ENCODE assay signal across 15 cellular contexts in the genomic region with DNA sequence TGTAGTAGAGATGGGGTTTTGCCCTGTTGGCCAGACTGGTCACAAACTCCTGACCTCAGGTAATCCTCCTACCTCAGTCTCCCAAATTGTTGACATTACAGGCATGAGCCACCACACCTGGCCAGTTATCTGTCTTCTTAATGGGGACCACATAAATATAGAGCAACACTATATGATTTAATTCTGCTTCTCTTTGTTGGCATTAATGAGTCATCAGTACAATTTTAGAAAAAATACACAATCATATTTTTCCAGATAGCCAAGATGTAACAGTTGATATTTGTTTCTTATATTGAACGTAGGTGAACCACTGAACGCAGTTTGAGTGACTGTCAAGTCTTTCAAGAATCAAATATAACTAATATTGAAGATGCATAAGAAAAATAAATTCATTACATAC. TPM values are rescaled to one million over a fixed set of nuclear protein-coding genes. Genes with fewer than 3 reads are reported as not detected.
DNase-seq lines count a peak whose midpoint lies in the region; ATAC-seq, FAIRE-seq and TF ChIP-seq lines count a peak whose summit lies in the region.
"Had no signal": no experiment of that assay in that cellular context is flagged by ENCODE, and none has a peak within 500 bp of the region (broad histone marks: within the 10 kb centered on the region; RNA-seq: fewer than 3 reads in every experiment).

No MANE protein-coding gene starts in this region.

- peaks cover 15% of the 10 kb centered on the region for H4K20me1 ChIP-seq in endothelial cell of umbilical vein (replicated peaks; ENCODE audit: control insufficient read depth, extremely low read depth, insufficient read depth, low read length)

- POLR2A ChIA-PET in endothelial cell of umbilical vein (lab: Charles Lee): no interaction called here

- no peak overlapping the region for H3K9ac ChIP-seq in endothelial cell of umbilical vein (replicated peaks; ENCODE audit: extremely low read depth, insufficient read depth, low read length)
- H3K9ac ChIP-seq: BLaER1 had no signal

- intact Hi-C loops in endothelial cell of umbilical vein (cut with micrococcal nuclease): no loop called here

- no peak for ATAC-seq in T-helper 17 cell
- no peak for ATAC-seq in stimulated activated naive B cell treated with anti-CD40 and anti-IgM and Interleukin-4, amounts not matched to agents 10 μg/mL and 1 μg/mL and 100 μg/mL, for 72 hours (replicated peaks)
- no peak for ATAC-seq in stimulated activated memory B cell treated with anti-CD40 and anti-IgM and Interleukin-4, amounts not matched to agents 10 μg/mL and 1 μg/mL and 100 μg/mL, for 72 hours

- H3K4me1 ChIP-seq in endothelial cell of umbilical vein (ENCODE audit: control insufficient read depth, extremely low read depth, insufficient read depth, low read length): peaks cover 7% of the 10 kb centered on the region
- H3K4me1 ChIP-seq: BLaER1, Caco-2 had no signal

- peaks cover 2% of the 10 kb centered on the region for H3K36me3 Mint-ChIP-seq in T-helper 17 cell (ENCODE audit: low read depth)
- peaks cover 7 to 29% of the 10 kb centered on the region in 2 donors for H3K36me3 Mint-ChIP-seq in stimulated activated naive B cell treated with anti-CD40 and anti-IgM and Interleukin-4, amounts not matched to agents 10 μg/mL and 1 μg/mL and 100 μg/mL, for 72 hours
- peaks cover 16% of the 10 kb centered on the region for H3K36me3 Mint-ChIP-seq in stimulated activated memory B cell treated with anti-CD40 and anti-IgM and Interleukin-4, amounts not matched to agents 10 μg/mL and 1 μg/mL and 100 μg/mL, for 72 hours

- TF ChIP-seq CTCF in endothelial cell of umbilical vein (IDR thresholded peaks at IDR 0.05; ENCODE audit: extremely low read depth in 1 of 2, insufficient read depth in 1 of 2, low read depth in 1 of 2, low read length in 2 of 2): no peak

- no peaks in the 10 kb centered on the region for H3K9me1 ChIP-seq in endothelial cell of umbilical vein (replicated peaks; ENCODE audit: control insufficient read depth, extremely low read depth, insufficient read depth, low read length)

- H3K4me1 Mint-ChIP-seq in T-helper 17 cell: peaks cover 41% of the 10 kb centered on the region
- H3K4me1 Mint-ChIP-seq in stimulated activated naive B cell treated with anti-CD40 and anti-IgM and Interleukin-4, amounts not matched to agents 10 μg/mL and 1 μg/mL and 100 μg/mL, for 72 hours: peaks cover 36 to 66% of the 10 kb centered on the region in 2 donors
- H3K4me1 Mint-ChIP-seq in stimulated activated memory B cell treated with anti-CD40 and anti-IgM and Interleukin-4, amounts not matched to agents 10 μg/mL and 1 μg/mL and 100 μg/mL, for 72 hours: peaks cover 62% of the 10 kb centered on the region

- H3K27ac ChIP-seq in endothelial cell of umbilical vein (ENCODE audit: insufficient read depth, low read depth, low read length): no peak overlapping the region
- H3K27ac ChIP-seq: 22Rv1, BLaER1 had no signal

- no peaks in the 10 kb centered on the region for H3K27me3 ChIP-seq in endothelial cell of umbilical vein (ENCODE audit: control insufficient read depth in 2 of 2, insufficient read depth in 2 of 2, low read length in 2 of 2)
- H3K27me3 ChIP-seq: BLaER1 had no signal

- no peak for FAIRE-seq in endothelial cell of umbilical vein (lab: Jason Lieb, UNC)

- H3K79me2 ChIP-seq in endothelial cell of umbilical vein (ENCODE audit: control insufficient read depth, insufficient read depth, low read length): peaks cover 87% of the 10 kb centered on the region

- H3K36me3 ChIP-seq in endothelial cell of umbilical vein (ENCODE audit: control insufficient read depth in 2 of 2, extremely low read depth in 1 of 2, insufficient read depth in 2 of 2, low read length in 2 of 2): no peaks in the 10 kb centered on the region

- H3K9me3 Mint-ChIP-seq in stimulated activated naive B cell treated with anti-CD40 and anti-IgM and Interleukin-4, amounts not matched to agents 10 μg/mL and 1 μg/mL and 100 μg/mL, for 72 hours: no peaks in the 10 kb centered on the region
- H3K9me3 Mint-ChIP-seq in stimulated activated memory B cell treated with anti-CD40 and anti-IgM and Interleukin-4, amounts not matched to agents 10 μg/mL and 1 μg/mL and 100 μg/mL, for 72 hours: no peaks in the 10 kb centered on the region
- H3K9me3 Mint-ChIP-seq: CD8-positive, alpha-beta memory T cell; H9 had no signal

- H3K4me3 Mint-ChIP-seq in T-helper 17 cell: no peak overlapping the region
- H3K4me3 Mint-ChIP-seq in stimulated activated naive B cell treated with anti-CD40 and anti-IgM and Interleukin-4, amounts not matched to agents 10 μg/mL and 1 μg/mL and 100 μg/mL, for 72 hours: no peak overlapping the region
- H3K4me3 Mint-ChIP-seq in stimulated activated memory B cell treated with anti-CD40 and anti-IgM and Interleukin-4, amounts not matched to agents 10 μg/mL and 1 μg/mL and 100 μg/mL, for 72 hours: no peak overlapping the region
- H3K4me3 Mint-ChIP-seq: H9 had no signal

- TF ChIP-seq POLR2A in endothelial cell of umbilical vein (IDR thresholded peaks at IDR 0.05; ENCODE audit: low read depth, low read length): no peak

- no TSS peak for BruUV-seq in endothelial cell of umbilical vein (replicated peaks; lab: Mats Ljungman, UMichigan)

- H3K4me3 ChIP-seq in endothelial cell of umbilical vein (replicated peaks in 1 of 3; ENCODE audit: insufficient read depth in 1 of 3, low read depth in 1 of 3, low read length in 3 of 3): no peak overlapping the region
- H3K4me3 ChIP-seq: BLaER1 had no signal

- DNase-seq in DMS53 (lab: John Stamatoyannopoulos, UW): peak; percentile 9
- no peak for DNase-seq in DMS53 treated with DMSO at 0.1 percent for 48 hours (lab: John Stamatoyannopoulos, UW; ENCODE audit: unreplicated experiment)
- DNase-seq in T-helper 17 cell: no peak
- peak; percentile 20 for DNase-seq in endothelial cell of umbilical vein (ENCODE audit: low read depth, low spot score)
- no peak for DNase-seq in stimulated activated naive B cell treated with anti-CD40 and anti-IgM and Interleukin-4, amounts not matched to agents 10 μg/mL and 1 μg/mL and 100 μg/mL, for 72 hours
- DNase-seq in effector CD8-positive, alpha-beta T cell (lab: John Stamatoyannopoulos, UW): no peak
- no peak for DNase-seq in ureter (ENCODE audit: low spot score)
- DNase-seq: AML-193; Caco-2; CD8-positive, alpha-beta memory T cell; GOT3; H9 had no signal

- no peak overlapping the region for H2AFZ ChIP-seq in endothelial cell of umbilical vein (ENCODE audit: low read depth, low read length)

- H3K27me3 Mint-ChIP-seq in T-helper 17 cell: no peaks in the 10 kb centered on the region
- H3K27me3 Mint-ChIP-seq in stimulated activated naive B cell treated with anti-CD40 and anti-IgM and Interleukin-4, amounts not matched to agents 10 μg/mL and 1 μg/mL and 100 μg/mL, for 72 hours: no peaks in the 10 kb centered on the region
- H3K27me3 Mint-ChIP-seq in stimulated activated memory B cell treated with anti-CD40 and anti-IgM and Interleukin-4, amounts not matched to agents 10 μg/mL and 1 μg/mL and 100 μg/mL, for 72 hours: no peaks in the 10 kb centered on the region
- H3K27me3 Mint-ChIP-seq: CD8-positive, alpha-beta memory T cell had no signal

- no peak overlapping the region for H3K4me2 ChIP-seq in endothelial cell of umbilical vein (ENCODE audit: insufficient read depth, low read length)
- H3K4me2 ChIP-seq: BLaER1 had no signal

- H3K27ac Mint-ChIP-seq in T-helper 17 cell: peak overlapping the region; percentile 9
- H3K27ac Mint-ChIP-seq in stimulated activated naive B cell treated with anti-CD40 and anti-IgM and Interleukin-4, amounts not matched to agents 10 μg/mL and 1 μg/mL and 100 μg/mL, for 72 hours: peak overlapping the region; percentile 67
- no peak overlapping the region for H3K27ac Mint-ChIP-seq in stimulated activated memory B cell treated with anti-CD40 and anti-IgM and Interleukin-4, amounts not matched to agents 10 μg/mL and 1 μg/mL and 100 μg/mL, for 72 hours
- H3K27ac Mint-ChIP-seq: H9 had no signal

- CTCF ChIA-PET in endothelial cell of umbilical vein (lab: Charles Lee): no interaction called here

- H3K9me3 ChIP-seq in T-helper 17 cell (ENCODE audit: control insufficient read depth, low read length, poor library complexity, severe bottlenecking) (no peaks in the 10 kb centered on the region), endothelial cell of umbilical vein (replicated peaks; ENCODE audit: control insufficient read depth, insufficient read depth, low read length) (no peaks in the 10 kb centered on the region)
- H3K9me3 ChIP-seq: Caco-2 had no signal

- dilution Hi-C loops in endothelial cell of umbilical vein (cut with MboI; ENCODE audit: extremely low pct_ligation_motif_present, low sequenced_read_pairs): no loop called here

TF ChIP-seq in endothelial cell of umbilical vein, 7 proteins besides CTCF, POLR2A, EP300 and RAD21:
- TF ChIP-seq JUN (IDR thresholded peaks at IDR 0.05; ENCODE audit: borderline replicate concordance, insufficient read depth, insufficient read length, low read depth) (peak; percentile 16), EZH2 (IDR thresholded peaks at IDR 0.05; ENCODE audit: borderline replicate concordance, low read depth, low read length, severe bottlenecking) (no peak), FOS (IDR thresholded peaks at IDR 0.05; ENCODE audit: borderline replicate concordance, insufficient read depth, low read length) (peak; percentile 51)

RNA-seq across cellular contexts. Expression of gene LCOR, which starts 48.5 kb away (rescaled TPM):
- total RNA-seq in T-helper 17 cell: 10 to 100 TPM; 50.5 to 63.0 TPM
- total RNA-seq in endothelial cell of umbilical vein: 32.9 and 39.0 TPM in 2 replicates
- polyA plus RNA-seq in endothelial cell of umbilical vein: 3.2 and 11.6 TPM in 2 replicates
- 4.4 and 4.7 TPM in 2 replicates for polyA plus RNA-seq in endothelial cell of umbilical vein (2011; cell fraction: cytosol; rRNA removed)
- polyA plus RNA-seq in endothelial cell of umbilical vein (2011; cell fraction: nucleus; rRNA removed): 12.3 and 14.2 TPM in 2 replicates
- 9.9 and 13.5 TPM in 2 replicates for polyA plus RNA-seq in endothelial cell of umbilical vein (2012)
- 26.4 and 28.8 TPM in 2 replicates for polyA minus RNA-seq in endothelial cell of umbilical vein
- polyA minus RNA-seq in endothelial cell of umbilical vein (2011; cell fraction: cytosol; rRNA and poly(A)+ RNA removed): 18.8 TPM
- 46.5 and 61.7 TPM in 2 replicates for polyA minus RNA-seq in endothelial cell of umbilical vein (2011; cell fraction: nucleus; rRNA and poly(A)+ RNA removed)
- 88.7 TPM for total RNA-seq in ureter

Comparison
In these comparisons a context has a peak if more than half of its experiments do, and no peak if none do; other contexts are left out.
1. DNase-seq: peak in DMS53 (single experiment) and endothelial cell of umbilical vein (single experiment); none in DMS53 treated with DMSO at 0.1 percent for 48 hours (single experiment), T-helper 17 cell (0 of 3), stimulated activated naive B cell treated with anti-CD40 and anti-IgM and Interleukin-4, amounts not matched to agents 10 μg/mL and 1 μg/mL and 100 μg/mL, for 72 hours (single experiment), effector CD8-positive, alpha-beta T cell (single experiment) and ureter (single experiment).